Comparison of ENCODE assay signal across 31 cellular contexts in genomic region chr5:138841531-138841930, GRCh38. TPM values are rescaled to one million over a fixed set of nuclear protein-coding genes. Genes with fewer than 3 reads are reported as not detected.
"Had no signal": no experiment of that assay in that cellular context is flagged by ENCODE, and none has a peak within 500 bp of the region (broad histone marks: within the 10 kb centered on the region; RNA-seq: fewer than 3 reads in every experiment).

No MANE protein-coding gene starts in this region.

- H3K27ac ChIP-seq: brain microvascular endothelial cell, coronary artery, dorsolateral prefrontal cortex, esophagus squamous epithelium had no signal

- H3K27ac Mint-ChIP-seq: activated CD4-positive, alpha-beta memory T cell treated with anti-CD3 and anti-CD28 coated beads for 36 hours; activated CD4-positive, alpha-beta T cell treated with anti-CD3 and anti-CD28 coated beads for 36 hours; activated CD4-positive, alpha-beta T cell treated with anti-CD3 and anti-CD28 coated beads, Interleukin-2, amount 10 ng/mL, durations not matched to agents 24 days and 14 days; activated CD8-positive, alpha-beta memory T cell treated with anti-CD3 and anti-CD28 coated beads, Interleukin-2, amount 10 ng/mL, durations not matched to agents 7 days and 5 days; activated CD8-positive, alpha-beta T cell treated with anti-CD3 and anti-CD28 coated beads, Interleukin-2, amount 10 ng/mL, durations not matched to agents 7 days and 5 days; activated naive CD4-positive, alpha-beta T cell treated with anti-CD3 and anti-CD28 coated beads for 36 hours; activated naive CD4-positive, alpha-beta T cell treated with anti-CD3 and anti-CD28 coated beads, Interleukin-2, amount 50 U/mL, for 24 hours; activated naive CD8-positive, alpha-beta T cell treated with anti-CD3 and anti-CD28 coated beads for 36 hours; activated naive CD8-positive, alpha-beta T cell treated with anti-CD3 and anti-CD28 coated beads, Interleukin-2, amount 50 U/mL, for 24 hours; activated T-helper 1 cell treated with anti-CD3 and anti-CD28 coated beads, Interleukin-12 subunit alpha, Interleukin-12 subunit beta, Interleukin-2, Interleukin-4 antibody, amounts not matched to agents 30 ng/mL and 10 ng/mL and 1 ng/mL, durations not matched to agents 14 hours and 24 hours and 36 hours; activated T-helper 2 cell treated with anti-CD3 and anti-CD28 coated beads, Interferon-gamma antibody, Interleukin-2, Interleukin-4, amounts not matched to agents 10 μg/mL and 5 μg/mL and 100 μg/mL, durations not matched to agents 14 hours and 24 hours and 36 hours; dendritic cell treated with granulocyte-macrophage colony-stimulating factor and Interleukin-4, amounts not matched to agents 40 ng/mL and 50 ng/mL, for 4 days; endodermal cell had no signal

- H3K9me3 Mint-ChIP-seq: activated CD4-positive, alpha-beta memory T cell treated with anti-CD3 and anti-CD28 coated beads for 36 hours; activated CD4-positive, alpha-beta T cell treated with anti-CD3 and anti-CD28 coated beads, Interleukin-2, amount 10 ng/mL, durations not matched to agents 24 days and 14 days; activated naive CD4-positive, alpha-beta T cell treated with anti-CD3 and anti-CD28 coated beads for 36 hours; activated naive CD4-positive, alpha-beta T cell treated with anti-CD3 and anti-CD28 coated beads, Interleukin-2, amount 50 U/mL, for 24 hours; activated naive CD8-positive, alpha-beta T cell treated with anti-CD3 and anti-CD28 coated beads for 36 hours; activated naive CD8-positive, alpha-beta T cell treated with anti-CD3 and anti-CD28 coated beads, Interleukin-2, amount 50 U/mL, for 24 hours; activated T-helper 1 cell treated with anti-CD3 and anti-CD28 coated beads, Interleukin-12 subunit alpha, Interleukin-12 subunit beta, Interleukin-2, Interleukin-4 antibody, amounts not matched to agents 30 ng/mL and 10 ng/mL and 1 ng/mL, durations not matched to agents 14 hours and 24 hours and 36 hours; activated T-helper 2 cell treated with anti-CD3 and anti-CD28 coated beads, Interferon-gamma antibody, Interleukin-2, Interleukin-4, amounts not matched to agents 10 μg/mL and 5 μg/mL and 100 μg/mL, durations not matched to agents 14 hours and 24 hours and 36 hours; dendritic cell treated with granulocyte-macrophage colony-stimulating factor and Interleukin-4, amounts not matched to agents 40 ng/mL and 50 ng/mL, for 4 days; endodermal cell had no signal

- H3K4me3 ChIP-seq: coronary artery, dorsolateral prefrontal cortex, esophagus squamous epithelium had no signal

- H3K36me3 Mint-ChIP-seq: activated CD4-positive, alpha-beta memory T cell treated with anti-CD3 and anti-CD28 coated beads for 36 hours; activated CD8-positive, alpha-beta memory T cell treated with anti-CD3 and anti-CD28 coated beads, Interleukin-2, amount 10 ng/mL, durations not matched to agents 7 days and 5 days had no signal

- H3K27me3 ChIP-seq: brain microvascular endothelial cell, dorsolateral prefrontal cortex, esophagus squamous epithelium had no signal

- H3K4me3 Mint-ChIP-seq: activated CD4-positive, alpha-beta memory T cell treated with anti-CD3 and anti-CD28 coated beads for 36 hours; activated CD4-positive, alpha-beta T cell treated with anti-CD3 and anti-CD28 coated beads for 36 hours; activated CD4-positive, alpha-beta T cell treated with anti-CD3 and anti-CD28 coated beads, Interleukin-2, amount 10 ng/mL, durations not matched to agents 24 days and 14 days; activated CD8-positive, alpha-beta memory T cell treated with anti-CD3 and anti-CD28 coated beads, Interleukin-2, amount 10 ng/mL, durations not matched to agents 7 days and 5 days; activated CD8-positive, alpha-beta T cell treated with anti-CD3 and anti-CD28 coated beads, Interleukin-2, amount 10 ng/mL, durations not matched to agents 7 days and 5 days; activated naive CD4-positive, alpha-beta T cell treated with anti-CD3 and anti-CD28 coated beads for 36 hours; activated naive CD4-positive, alpha-beta T cell treated with anti-CD3 and anti-CD28 coated beads, Interleukin-2, amount 50 U/mL, for 24 hours; activated naive CD8-positive, alpha-beta T cell treated with anti-CD3 and anti-CD28 coated beads for 36 hours; activated naive CD8-positive, alpha-beta T cell treated with anti-CD3 and anti-CD28 coated beads, Interleukin-2, amount 50 U/mL, for 24 hours; activated T-helper 1 cell treated with anti-CD3 and anti-CD28 coated beads, Interleukin-12 subunit alpha, Interleukin-12 subunit beta, Interleukin-2, Interleukin-4 antibody, amounts not matched to agents 30 ng/mL and 10 ng/mL and 1 ng/mL, durations not matched to agents 14 hours and 24 hours and 36 hours; central memory CD8-positive, alpha-beta T cell; dendritic cell treated with granulocyte-macrophage colony-stimulating factor and Interleukin-4, amounts not matched to agents 40 ng/mL and 50 ng/mL, for 4 days; endodermal cell had no signal

- H3K36me3 ChIP-seq: brain microvascular endothelial cell had no signal

- H3K27me3 Mint-ChIP-seq: activated CD4-positive, alpha-beta memory T cell treated with anti-CD3 and anti-CD28 coated beads for 36 hours; activated CD4-positive, alpha-beta T cell treated with anti-CD3 and anti-CD28 coated beads for 36 hours; activated CD4-positive, alpha-beta T cell treated with anti-CD3 and anti-CD28 coated beads, Interleukin-2, amount 10 ng/mL, durations not matched to agents 24 days and 14 days; activated CD8-positive, alpha-beta memory T cell treated with anti-CD3 and anti-CD28 coated beads, Interleukin-2, amount 10 ng/mL, durations not matched to agents 7 days and 5 days; central memory CD8-positive, alpha-beta T cell; dendritic cell treated with granulocyte-macrophage colony-stimulating factor and Interleukin-4, amounts not matched to agents 40 ng/mL and 50 ng/mL, for 4 days had no signal

- DNase-seq: activated CD4-positive, alpha-beta memory T cell treated with anti-CD3 and anti-CD28 coated beads for 36 hours; activated CD4-positive, alpha-beta T cell treated with anti-CD3 and anti-CD28 coated beads for 36 hours; activated CD4-positive, alpha-beta T cell treated with anti-CD3 and anti-CD28 coated beads, Interleukin-2, amount 10 ng/mL, durations not matched to agents 24 days and 14 days; activated CD4-positive, CD25-positive, alpha-beta regulatory T cell; activated CD4-positive, CD25-positive, alpha-beta regulatory T cell treated with anti-CD3 and anti-CD28 coated beads, Interleukin-2, amount 50 U/mL, for 72 hours; activated CD8-positive, alpha-beta memory T cell treated with anti-CD3 and anti-CD28 coated beads, Interleukin-2, amount 10 ng/mL, durations not matched to agents 7 days and 5 days; activated CD8-positive, alpha-beta memory T cell treated with anti-CD3 and anti-CD28 coated beads, Interleukin-2, amount 50 U/mL, for 4 hours; activated CD8-positive, alpha-beta T cell treated with anti-CD3 and anti-CD28 coated beads, Interleukin-2, amount 10 ng/mL, durations not matched to agents 7 days and 5 days; activated effector memory CD4-positive, alpha-beta T cell treated with anti-CD3 and anti-CD28 coated beads, Interleukin-2, amount 50 U/mL, for 16 hours; activated naive CD4-positive, alpha-beta T cell treated with anti-CD3 and anti-CD28 coated beads for 36 hours; activated naive CD8-positive, alpha-beta T cell treated with anti-CD3 and anti-CD28 coated beads for 36 hours; activated naive CD8-positive, alpha-beta T cell treated with anti-CD3 and anti-CD28 coated beads, Interleukin-2, amount 50 U/mL, for 24 hours; activated T-cell treated with anti-CD3 and anti-CD28 coated beads, Interleukin-2, amount 50 U/mL, for 1 hour; activated T-cell treated with anti-CD3 and anti-CD28 coated beads, Interleukin-2, amount 50 U/mL, for 48 hours; brain microvascular endothelial cell; dorsolateral prefrontal cortex; effector memory CD4-positive, alpha-beta T cell; endodermal cell; esophagus squamous epithelium; foreskin fibroblast; head of caudate nucleus; T-helper 2 cell had no signal

- ATAC-seq: activated CD4-positive, alpha-beta T cell treated with anti-CD3 and anti-CD28 coated beads for 36 hours; activated CD8-positive, alpha-beta memory T cell treated with anti-CD3 and anti-CD28 coated beads, Interleukin-2, amount 10 ng/mL, durations not matched to agents 7 days and 5 days; activated CD8-positive, alpha-beta T cell treated with anti-CD3 and anti-CD28 coated beads, Interleukin-2, amount 10 ng/mL, durations not matched to agents 7 days and 5 days; activated naive CD8-positive, alpha-beta T cell treated with anti-CD3 and anti-CD28 coated beads, Interleukin-2, amount 50 U/mL, for 24 hours had no signal

- H3K9me3 ChIP-seq: esophagus squamous epithelium had no signal

- H3K4me1 Mint-ChIP-seq: activated CD4-positive, alpha-beta T cell treated with anti-CD3 and anti-CD28 coated beads, Interleukin-2, amount 10 ng/mL, durations not matched to agents 24 days and 14 days; activated CD8-positive, alpha-beta memory T cell treated with anti-CD3 and anti-CD28 coated beads, Interleukin-2, amount 10 ng/mL, durations not matched to agents 7 days and 5 days; activated naive CD4-positive, alpha-beta T cell treated with anti-CD3 and anti-CD28 coated beads, Interleukin-2, amount 50 U/mL, for 24 hours; central memory CD8-positive, alpha-beta T cell had no signal

RNA-seq across cellular contexts. Expression of gene LRRTM2, which starts 33.6 kb away (rescaled TPM):
- total RNA-seq: activated CD8-positive, alpha-beta memory T cell treated with anti-CD3 and anti-CD28 coated beads for 36 hours; activated naive CD4-positive, alpha-beta T cell treated with anti-CD3 and anti-CD28 coated beads for 36 hours; activated naive CD8-positive, alpha-beta T cell treated with anti-CD3 and anti-CD28 coated beads for 36 hours; activated T-helper 1 cell treated with anti-CD3 and anti-CD28 coated beads, Interleukin-12 subunit alpha, Interleukin-12 subunit beta, Interleukin-2, Interleukin-4 antibody, amounts not matched to agents 30 ng/mL and 10 ng/mL and 1 ng/mL, durations not matched to agents 14 hours and 24 hours and 36 hours; bronchial epithelial cell; cardiac septum; endodermal cell had no signal
